ENCODE assay signal across 9 cellular contexts in the genomic region with DNA sequence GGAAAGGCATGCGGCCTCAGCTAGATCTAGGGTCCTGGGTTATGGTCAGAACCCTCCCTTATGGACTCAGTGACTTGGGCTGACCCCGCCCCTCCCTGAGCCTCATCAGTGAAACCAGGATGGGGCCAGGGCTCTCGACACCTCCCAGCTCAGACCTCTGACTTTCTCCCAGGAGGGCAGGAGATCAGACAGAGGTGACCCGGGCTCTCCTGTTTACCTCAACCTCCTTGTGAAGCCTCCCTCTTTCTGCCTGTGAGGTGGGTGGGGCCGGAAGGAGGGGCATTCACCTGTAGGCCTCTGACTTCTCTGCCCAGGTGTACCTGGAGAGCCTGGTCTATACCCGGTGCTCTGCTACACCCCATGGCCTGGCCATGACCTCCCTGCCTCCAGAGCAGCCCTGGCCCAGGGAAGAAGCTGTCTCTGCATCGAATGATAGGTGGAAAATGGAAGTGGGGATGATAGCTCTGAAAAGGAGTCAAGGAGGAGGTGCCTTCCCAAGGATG. TPM values are rescaled to one million over a fixed set of nuclear protein-coding genes. Genes with fewer than 3 reads are reported as not detected.
"Had no signal": no experiment of that assay in that cellular context is flagged by ENCODE, and none has a peak within 500 bp of the region (broad histone marks: within the 10 kb centered on the region; RNA-seq: fewer than 3 reads in every experiment).

No MANE protein-coding gene starts in this region.

RNA-seq across cellular contexts. Expression of a gene that starts 25.4 kb away (rescaled TPM):
- total RNA-seq: LHCN-M2, MCF 10A, NCI-H460, OCI-LY7, Right ventricle myocardium inferior, RPMI7951, SJCRH30, SK-MEL-5 had no signal

RNA-seq across cellular contexts. Expression of a gene that starts 56.9 kb away (rescaled TPM):
- total RNA-seq: LHCN-M2, MCF 10A, NCI-H460, PC-9, Right ventricle myocardium inferior, RPMI7951, SJCRH30 had no signal
